ENCODE assay signal across 9 cellular contexts in genomic region chr2:201466050-201466660, GRCh38. TPM values are rescaled to one million over a fixed set of nuclear protein-coding genes. Genes with fewer than 3 reads are reported as not detected.
A peak's percentile ranks its signal among the peaks of the same experiment; 100 is the strongest.
DNase-seq lines count a peak whose midpoint lies in the region; ATAC-seq and TF ChIP-seq lines count a peak whose summit lies in the region.
"Had no signal": no experiment of that assay in that cellular context is flagged by ENCODE, and none has a peak within 500 bp of the region (broad histone marks: within the 10 kb centered on the region; RNA-seq: fewer than 3 reads in every experiment).

No MANE protein-coding gene starts in this region.

- no peaks in the 10 kb centered on the region for H3K27me3 Mint-ChIP-seq in neural progenitor cell (ENCODE audit: insufficient read depth, low read depth)
- H3K27me3 Mint-ChIP-seq: activated naive CD4-positive, alpha-beta T cell treated with anti-CD3 and anti-CD28 coated beads, Interleukin-2, amount 50 U/mL, for 24 hours had no signal

- H3K4me3 ChIP-seq in LNCaP clone FGC (ENCODE audit: low read depth, low read length), result no peak overlapping the region
- no peak overlapping the region for H3K4me3 ChIP-seq in uterus
- H3K4me3 ChIP-seq in neural progenitor cell, result no peak overlapping the region
- H3K4me3 ChIP-seq: lung had no signal

- no peaks in the 10 kb centered on the region for H3K79me2 ChIP-seq in neural progenitor cell (ENCODE audit: low read depth)

- H3K9me3 ChIP-seq in uterus (no peaks in the 10 kb centered on the region), neural progenitor cell (ENCODE audit: low read depth) (no peaks in the 10 kb centered on the region)

- H3K36me3 ChIP-seq in uterus (no peaks in the 10 kb centered on the region), neural progenitor cell (no peaks in the 10 kb centered on the region)

- no peak overlapping the region for H3K4me2 ChIP-seq in neural progenitor cell

- H3K9me3 Mint-ChIP-seq in neural progenitor cell, result no peaks in the 10 kb centered on the region
- H3K9me3 Mint-ChIP-seq: activated naive CD4-positive, alpha-beta T cell treated with anti-CD3 and anti-CD28 coated beads, Interleukin-2, amount 50 U/mL, for 24 hours had no signal

- no peak overlapping the region for H3K27ac Mint-ChIP-seq in neural progenitor cell
- H3K27ac Mint-ChIP-seq: activated naive CD4-positive, alpha-beta T cell treated with anti-CD3 and anti-CD28 coated beads, Interleukin-2, amount 50 U/mL, for 24 hours had no signal

- intact Hi-C loops in uterus (cut with DNase I; ENCODE audit: low total_unique reads), result no loop called here

- peaks cover 32% of the 10 kb centered on the region for H3K36me3 Mint-ChIP-seq in neural progenitor cell

- TF ChIP-seq POLR2A in uterus (IDR thresholded peaks at IDR 0.05), result no peak

- H3K27ac ChIP-seq in uterus (peak overlapping the region; percentile 67 to 87), neural progenitor cell (no peak overlapping the region)

- H3K9ac ChIP-seq in neural progenitor cell, result no peak overlapping the region

- no peaks in the 10 kb centered on the region for H3K4me1 Mint-ChIP-seq in neural progenitor cell

- H3K4me1 ChIP-seq in uterus (no peaks in the 10 kb centered on the region), neural progenitor cell (no peaks in the 10 kb centered on the region)

- DNase-seq in LNCaP clone FGC (ENCODE audit: low read depth), result peak; percentile 59
- DNase-seq in cerebellar cortex (ENCODE audit: low spot score), result peak; percentile 63
- peak; percentile 54 for DNase-seq in left kidney (ENCODE audit: low read depth, low spot score)
- peak in 1 of 2 donors; percentile 32 for DNase-seq in uterus
- no peak for DNase-seq in iPS-NIHi7 (ENCODE audit: extremely low spot score)
- DNase-seq in stimulated activated naive CD8-positive, alpha-beta T cell treated with anti-CD3 and anti-CD28 coated beads, Interleukin-15, Interleukin-2, amounts not matched to agents 100 U/mL and 50 U/mL, for 24 hours, result no peak
- DNase-seq in neural progenitor cell (ENCODE audit: low spot score), result no peak

- no peak overlapping the region for H3K4me3 Mint-ChIP-seq in neural progenitor cell
- H3K4me3 Mint-ChIP-seq: activated naive CD4-positive, alpha-beta T cell treated with anti-CD3 and anti-CD28 coated beads, Interleukin-2, amount 50 U/mL, for 24 hours had no signal

- no peak overlapping the region for H2AFZ ChIP-seq in neural progenitor cell (replicated peaks)

- H3F3A ChIP-seq in neural progenitor cell (ENCODE audit: low read depth), result no peaks in the 10 kb centered on the region

- TF ChIP-seq CTCF in LNCaP clone FGC (IDR thresholded peaks at IDR 0.05; ENCODE audit: control insufficient read depth, extremely low read depth, insufficient read depth) (no peak), uterus (IDR thresholded peaks at IDR 0.05) (no peak), neural progenitor cell (IDR thresholded peaks at IDR 0.05) (no peak)

- H3K27me3 ChIP-seq in uterus (no peaks in the 10 kb centered on the region), neural progenitor cell (no peaks in the 10 kb centered on the region)

- ATAC-seq in stimulated activated naive CD8-positive, alpha-beta T cell treated with anti-CD3 and anti-CD28 coated beads, Interleukin-15, Interleukin-2, amounts not matched to agents 100 U/mL and 50 U/mL, for 24 hours, result no peak

- peaks cover 3% of the 10 kb centered on the region for H4K20me1 ChIP-seq in neural progenitor cell (ENCODE audit: low read depth)

RNA-seq across cellular contexts. Expression of gene STRADB, which starts 14.6 kb away (rescaled TPM):
- total RNA-seq in uterus (10 to 100 TPM in 3 of 4 donors, 1 to 10 TPM in 1; 5.4 to 27.2 (median 22.0) TPM), neural progenitor cell (ENCODE audit: low replicate concordance) (64.0 and 79.4 TPM in 2 replicates)

RNA-seq across cellular contexts. Expression of gene TRAK2, which starts 14.9 kb away (rescaled TPM):
- 10 to 100 TPM; 31.8 to 54.9 (median 38.2) TPM for total RNA-seq in uterus
- 7.0 and 7.1 TPM in 2 replicates for total RNA-seq in neural progenitor cell (ENCODE audit: low replicate concordance)

Comparison
In these comparisons a context has a peak if more than half of its experiments do, and no peak if none do; other contexts are left out.
1. DNase-seq: peak in LNCaP clone FGC (single experiment), cerebellar cortex (single experiment) and left kidney (single experiment); none in iPS-NIHi7 (single experiment), stimulated activated naive CD8-positive, alpha-beta T cell treated with anti-CD3 and anti-CD28 coated beads, Interleukin-15, Interleukin-2, amounts not matched to agents 100 U/mL and 50 U/mL, for 24 hours (single experiment) and neural progenitor cell (single experiment).